ENCODE assay signal across 9 cellular contexts in the genomic region with DNA sequence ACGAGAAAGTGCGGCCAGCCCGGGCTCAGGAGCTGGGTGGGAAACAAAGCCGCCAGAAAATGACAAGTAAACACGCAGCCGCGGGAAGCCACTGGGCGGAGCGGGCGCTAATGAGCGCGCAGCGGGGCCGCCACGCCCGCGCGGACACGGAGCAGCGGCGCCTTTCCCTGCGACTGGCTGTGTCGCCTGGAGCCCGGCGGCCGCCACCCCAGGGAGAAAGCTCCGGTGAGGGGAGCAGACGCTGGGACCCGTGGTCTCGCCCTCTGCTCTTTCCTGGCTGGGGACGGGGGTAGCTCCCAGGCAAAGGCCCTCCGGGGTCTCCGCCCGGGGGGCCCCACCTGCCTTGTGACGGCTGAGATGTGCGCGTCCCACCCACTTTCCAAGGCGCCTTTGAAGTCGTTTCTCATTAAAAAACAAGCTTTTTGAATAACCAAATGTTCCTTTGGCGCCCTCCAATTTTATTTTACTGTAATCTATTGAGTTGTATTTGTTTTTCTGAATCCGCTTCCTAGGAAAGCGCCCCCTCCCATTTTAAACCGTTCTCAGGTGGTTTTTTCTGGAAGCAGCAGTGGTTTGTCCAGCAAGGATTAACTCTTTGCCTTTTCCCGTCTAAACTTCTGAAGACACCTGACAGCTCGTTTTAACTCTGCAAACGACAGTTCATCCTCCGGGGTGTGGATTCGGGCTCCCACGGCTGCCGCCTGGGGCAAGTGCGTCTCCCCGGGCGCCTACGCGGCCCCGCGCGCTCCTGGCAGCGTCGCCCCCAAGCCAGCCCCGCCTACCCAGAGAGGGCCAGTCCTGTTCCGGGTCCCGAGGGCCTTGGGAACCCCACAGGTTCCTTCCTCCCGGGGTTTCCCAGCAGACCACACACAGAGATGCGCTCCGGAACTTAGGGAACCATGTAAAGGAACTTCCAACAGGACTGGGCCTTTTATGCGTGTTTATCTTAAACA. TPM values are rescaled to one million over a fixed set of nuclear protein-coding genes. Genes with fewer than 3 reads are reported as not detected.
DNase-seq lines count a peak whose midpoint lies in the region; ATAC-seq and TF ChIP-seq lines count a peak whose summit lies in the region.
"Had no signal": no experiment of that assay in that cellular context is flagged by ENCODE, and none has a peak within 500 bp of the region (broad histone marks: within the 10 kb centered on the region; RNA-seq: fewer than 3 reads in every experiment).

No MANE protein-coding gene starts in this region.

- H3K27ac ChIP-seq in breast epithelium = no peak overlapping the region
- no peak overlapping the region for H3K27ac ChIP-seq in tibial artery

- H3K27me3 ChIP-seq in breast epithelium (peaks cover 0 to 24% of the 10 kb centered on the region in 2 donors), tibial artery (peaks cover 0 to 45% of the 10 kb centered on the region in 2 donors)

- no peaks in the 10 kb centered on the region for H3K36me3 ChIP-seq in breast epithelium
- H3K36me3 ChIP-seq in tibial artery = no peaks in the 10 kb centered on the region

- H3K4me3 ChIP-seq in breast epithelium = peak overlapping the region; percentile 35 to 61 (median 50)
- H3K4me3 ChIP-seq in tibial artery = peak overlapping the region; percentile 27 to 43

- no peak for TF ChIP-seq CTCF in breast epithelium (IDR thresholded peaks at IDR 0.05)
- TF ChIP-seq CTCF in tibial artery (IDR thresholded peaks at IDR 0.05) = no peak

- H3K4me1 ChIP-seq in breast epithelium = peaks cover 0 to 7% of the 10 kb centered on the region in 2 donors
- peaks cover 0 to 13% (median 8%) of the 10 kb centered on the region in 4 donors for H3K4me1 ChIP-seq in tibial artery

- ATAC-seq in GM18502 (IDR thresholded peaks at IDR 0.05; ENCODE audit: poor library complexity, unreplicated experiment) = peak; percentile 72

- H3K9me3 ChIP-seq in breast epithelium (no peaks in the 10 kb centered on the region), tibial artery (no peaks in the 10 kb centered on the region)

- DNase-seq in NCI-H146 (lab: John Stamatoyannopoulos, UW) (peak; percentile 67), breast epithelium (ENCODE audit: low spot score in 2 of 2) (no peak), midbrain (lab: John Stamatoyannopoulos, UW) (peak; percentile 3), tibial artery (no peak), GM19240 (ENCODE audit: insufficient read length, low spot score) (no peak), T-helper 9 cell (no peak), HCEC 1CT (no peak)

- intact Hi-C loops in breast epithelium (cut with DNase I; ENCODE audit: low total_unique reads) = no loop called here
- intact Hi-C loops in tibial artery (cut with DNase I; ENCODE audit: low total_unique reads) = no loop called here

- TF ChIP-seq POLR2A in breast epithelium (IDR thresholded peaks at IDR 0.05) = no peak

RNA-seq across cellular contexts. Expression of a gene that starts 54.6 kb away (rescaled TPM):
- total RNA-seq in breast epithelium = under 1 TPM in 1 of 3 donors, not detected in 2; 0.29 TPM
- total RNA-seq: HT1080 had no signal

Comparison
In these comparisons a context has a peak if more than half of its experiments do, and no peak if none do; other contexts are left out.
1. DNase-seq: peak in NCI-H146 (single experiment) and midbrain (single experiment); none in breast epithelium (0 of 2), tibial artery (0 of 2), GM19240 (single experiment), T-helper 9 cell (single experiment) and HCEC 1CT (single experiment).